9 cellular contexts compared by ENCODE assay signal in the genomic region with DNA sequence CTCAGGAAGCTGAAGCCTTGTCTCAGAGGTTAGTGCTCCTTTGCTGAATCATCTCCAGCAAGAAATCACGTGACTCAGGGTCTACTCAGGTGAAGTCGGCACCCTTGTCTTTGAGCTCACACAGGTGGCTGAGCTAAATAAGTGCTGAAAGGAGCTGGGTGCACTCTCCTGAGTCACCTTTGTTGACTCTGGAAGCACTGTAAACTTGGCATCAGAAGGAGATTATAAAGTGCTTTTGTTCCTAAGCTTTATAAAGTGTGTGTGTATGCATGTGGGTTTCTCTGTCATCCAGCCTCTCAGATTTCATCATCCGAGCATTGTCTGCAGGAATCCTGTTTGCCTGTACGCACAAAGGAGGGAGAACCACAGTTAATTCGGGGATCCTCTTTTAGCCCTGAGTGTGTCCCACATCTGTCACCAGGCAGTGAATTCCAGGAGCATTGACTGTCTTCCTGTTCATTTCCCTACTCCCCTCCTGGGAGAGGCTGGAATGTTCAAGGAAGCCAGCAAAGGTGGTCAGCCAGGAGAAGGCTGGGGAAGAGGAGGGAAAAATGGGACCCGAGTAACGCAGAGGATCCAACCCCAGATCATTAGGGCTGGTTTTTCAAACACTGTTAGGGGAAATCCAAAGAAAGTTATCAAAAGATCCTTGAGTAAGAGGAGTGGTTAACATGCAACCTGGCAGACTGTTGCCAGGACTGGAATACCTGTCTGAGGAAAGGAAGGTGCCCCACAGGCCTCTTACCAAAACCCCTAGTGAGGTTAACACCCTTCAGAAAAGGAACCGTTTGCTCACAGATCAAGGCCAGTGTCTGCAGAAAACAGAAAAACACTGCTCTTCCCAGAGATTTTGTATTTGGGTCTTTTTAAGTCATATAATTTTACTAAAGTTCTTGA.
DNase-seq lines count a peak whose midpoint lies in the region; ATAC-seq and TF ChIP-seq lines count a peak whose summit lies in the region.
"Had no signal": no experiment of that assay in that cellular context is flagged by ENCODE, and none has a peak within 500 bp of the region (broad histone marks: within the 10 kb centered on the region; RNA-seq: fewer than 3 reads in every experiment).

No MANE protein-coding gene starts in this region.

- H3K4me1 Mint-ChIP-seq in central memory CD8-positive, alpha-beta T cell, result peaks cover 61% of the 10 kb centered on the region
- peaks cover 37% of the 10 kb centered on the region for H3K4me1 Mint-ChIP-seq in type B pancreatic cell (ENCODE audit: unreplicated experiment)

- H3K9me3 ChIP-seq in HAP-1 (no peaks in the 10 kb centered on the region), Panc1 (ENCODE audit: control insufficient read depth, insufficient read depth, low read depth, low read length) (no peaks in the 10 kb centered on the region)

- peak overlapping the region; percentile 71 for H3K27ac Mint-ChIP-seq in central memory CD8-positive, alpha-beta T cell (ENCODE audit: low read depth)
- peak overlapping the region; percentile 90 for H3K27ac Mint-ChIP-seq in type B pancreatic cell

- H3K4me1 ChIP-seq in HAP-1 (peaks cover 13% of the 10 kb centered on the region), Panc1 (ENCODE audit: control insufficient read depth, insufficient read depth, low read length) (peaks cover 4% of the 10 kb centered on the region; the same call in 1 of the 2 replicates)

- in situ Hi-C loops in HAP-1 (cut with MboI; ENCODE audit: low sequenced_read_pairs) (no loop called here), Panc1 (cut with HindIII; ENCODE audit: low pct_unique_long_range_greater_than_20kb, low sequenced_read_pairs) (no loop called here)

- H3K27ac ChIP-seq in Panc1 (ENCODE audit: low read length), result no peak overlapping the region; the same call in 1 of the 2 replicates
- H3K27ac ChIP-seq: cardiac muscle cell had no signal

- CTCF ChIA-PET in Panc1 (lab: Charles Lee), result no interaction called here

- H3K4me3 Mint-ChIP-seq in central memory CD8-positive, alpha-beta T cell, result no peak overlapping the region
- peak overlapping the region; percentile 32 for H3K4me3 Mint-ChIP-seq in type B pancreatic cell

- peak; percentile 67 for DNase-seq in AG09309 (ENCODE audit: low read depth)
- DNase-seq in HAP-1 (ENCODE audit: low spot score in 2 of 2), result peak; percentile 70 to 86
- DNase-seq in Panc1 (ENCODE audit: low read depth, low spot score), result no peak
- no peak for DNase-seq in central memory CD8-positive, alpha-beta T cell (ENCODE audit: low spot score in 2 of 2)
- peak; percentile 63 to 79 for DNase-seq in lung microvascular endothelial cell (ENCODE audit: low read depth in 2 of 2)
- no peak for DNase-seq in type B pancreatic cell (ENCODE audit: extremely low spot score, unreplicated experiment)

- no TSS peak for BruUV-seq in Panc1 (replicated peaks; lab: Mats Ljungman, UMichigan)

- H3K36me3 Mint-ChIP-seq in central memory CD8-positive, alpha-beta T cell (ENCODE audit: insufficient read depth), result peaks cover 88% of the 10 kb centered on the region
- peaks cover 5% of the 10 kb centered on the region for H3K36me3 Mint-ChIP-seq in type B pancreatic cell

- POLR2A ChIA-PET in Panc1 (lab: Charles Lee), result no interaction called here

- H3K4me3 ChIP-seq in AG09309 (ENCODE audit: control insufficient read depth, low read depth, low read length), result no peak overlapping the region
- H3K4me3 ChIP-seq in HAP-1, result no peak overlapping the region
- no peak overlapping the region for H3K4me3 ChIP-seq in Panc1 (ENCODE audit: low read depth in 2 of 2, low read length in 2 of 2)
- H3K4me3 ChIP-seq: cardiac muscle cell had no signal

- no peaks in the 10 kb centered on the region for H3K9me3 Mint-ChIP-seq in central memory CD8-positive, alpha-beta T cell
- H3K9me3 Mint-ChIP-seq in type B pancreatic cell, result no peaks in the 10 kb centered on the region

- no peak for TF ChIP-seq CTCF in AG09309 (IDR thresholded peaks at IDR 0.05; ENCODE audit: control insufficient read depth, insufficient read depth, low read depth, low read length, missing control alignments)
- no peak for TF ChIP-seq CTCF in Panc1 (IDR thresholded peaks at IDR 0.05)
- TF ChIP-seq CTCF in type B pancreatic cell (conservative IDR thresholded peaks at IDR 0.05), result no peak

- intact Hi-C loops in Panc1 (cut with micrococcal nuclease; ENCODE audit: unreplicated experiment), result no loop called here

- H3K27me3 Mint-ChIP-seq in central memory CD8-positive, alpha-beta T cell, result no peaks in the 10 kb centered on the region
- H3K27me3 Mint-ChIP-seq in type B pancreatic cell, result no peaks in the 10 kb centered on the region

- ATAC-seq in Panc1, result peak; percentile 72
- ATAC-seq in central memory CD8-positive, alpha-beta T cell (replicated peaks; ENCODE audit: extremely low read depth, poor library complexity, severe bottlenecking), result no peak
- ATAC-seq in HG03571 (IDR thresholded peaks at IDR 0.05; ENCODE audit: unreplicated experiment), result no peak
- no peak for ATAC-seq in GM21367 (IDR thresholded peaks at IDR 0.05; ENCODE audit: unreplicated experiment)

- H3K27me3 ChIP-seq in HAP-1 (ENCODE audit: low read depth) (peaks cover 60% of the 10 kb centered on the region), Panc1 (ENCODE audit: control insufficient read depth, insufficient read depth, low read length) (no peaks in the 10 kb centered on the region; the same call in 1 of the 2 replicates)
- H3K27me3 ChIP-seq: cardiac muscle cell had no signal

- no peaks in the 10 kb centered on the region for H3K36me3 ChIP-seq in HAP-1 (replicated peaks)
- H3K36me3 ChIP-seq in Panc1 (ENCODE audit: control insufficient read depth, insufficient read depth, low read length), result no peaks in the 10 kb centered on the region
- H3K36me3 ChIP-seq: cardiac muscle cell had no signal

Comparison
In these comparisons a context has a peak if more than half of its experiments do, and no peak if none do; other contexts are left out.
1. DNase-seq: peak in AG09309 (single experiment), HAP-1 (2 of 2) and lung microvascular endothelial cell (2 of 2); none in Panc1 (single experiment), central memory CD8-positive, alpha-beta T cell (0 of 2) and type B pancreatic cell (single experiment).